ENCODE assay signal across 2 cellular contexts in genomic region chr11:45535033-45535432, GRCh38.
TF ChIP-seq lines count a peak whose summit lies in the region.

No MANE protein-coding gene starts in this region.

TF ChIP-seq in A549, 52 proteins besides CTCF, POLR2A, EP300 and RAD21 (continued from another document):
- TF ChIP-seq ZFP36 (IDR thresholded peaks at IDR 0.05; ENCODE audit: borderline replicate concordance, partially characterized antibody) (peak; percentile 60), PHF8 (IDR thresholded peaks at IDR 0.05; ENCODE audit: borderline replicate concordance, low read depth) (no peak)
- TF ChIP-seq, protein P1, sequence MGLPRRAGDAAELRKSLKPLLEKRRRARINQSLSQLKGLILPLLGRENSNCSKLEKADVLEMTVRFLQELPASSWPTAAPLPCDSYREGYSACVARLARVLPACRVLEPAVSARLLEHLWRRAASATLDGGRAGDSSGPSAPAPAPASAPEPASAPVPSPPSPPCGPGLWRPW (IDR thresholded peaks at IDR 0.05), result no peak

TF ChIP-seq in WTC11, 78 proteins besides CTCF, POLR2A, EP300 and RAD21 (continued from another document):
- TF ChIP-seq STAT6 (CRISPR knock-in tag; conservative IDR thresholded peaks at IDR 0.05; ENCODE audit: low read depth), result no peak
